Comparison of ENCODE assay signal across 1 cellular context in the genomic region with DNA sequence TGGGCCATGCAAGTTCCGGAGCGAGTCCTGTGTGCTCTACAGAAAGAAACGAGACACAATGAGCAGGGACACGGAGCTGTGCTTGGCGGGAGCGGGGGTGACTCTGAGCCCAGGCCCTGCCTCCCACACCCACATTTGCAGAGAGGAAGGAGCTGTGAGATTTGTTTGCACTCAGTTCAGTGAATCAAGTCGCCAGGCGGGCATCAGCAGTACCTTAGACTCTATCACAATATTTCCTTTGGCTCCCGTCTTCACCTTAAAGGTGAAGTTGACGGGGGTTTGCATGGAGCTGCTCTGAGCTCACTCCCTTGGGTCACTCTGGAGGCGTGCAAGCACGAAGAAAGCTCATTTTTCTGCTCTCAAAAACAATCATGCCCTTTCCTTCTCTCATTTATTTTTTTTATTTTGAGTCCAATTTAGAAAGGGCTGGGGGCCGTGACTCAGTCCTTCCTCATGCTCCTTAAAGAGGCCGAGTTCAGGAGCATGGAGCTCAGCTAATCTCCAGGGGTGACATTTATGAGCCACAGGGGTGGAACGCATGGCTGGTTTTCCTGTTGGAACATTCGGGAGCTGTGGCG.
TF ChIP-seq lines count a peak whose summit lies in the region.

No MANE protein-coding gene starts in this region.

TF ChIP-seq in HepG2, 621 proteins besides CTCF, POLR2A, EP300 and RAD21:
- TF ChIP-seq, protein P1, sequence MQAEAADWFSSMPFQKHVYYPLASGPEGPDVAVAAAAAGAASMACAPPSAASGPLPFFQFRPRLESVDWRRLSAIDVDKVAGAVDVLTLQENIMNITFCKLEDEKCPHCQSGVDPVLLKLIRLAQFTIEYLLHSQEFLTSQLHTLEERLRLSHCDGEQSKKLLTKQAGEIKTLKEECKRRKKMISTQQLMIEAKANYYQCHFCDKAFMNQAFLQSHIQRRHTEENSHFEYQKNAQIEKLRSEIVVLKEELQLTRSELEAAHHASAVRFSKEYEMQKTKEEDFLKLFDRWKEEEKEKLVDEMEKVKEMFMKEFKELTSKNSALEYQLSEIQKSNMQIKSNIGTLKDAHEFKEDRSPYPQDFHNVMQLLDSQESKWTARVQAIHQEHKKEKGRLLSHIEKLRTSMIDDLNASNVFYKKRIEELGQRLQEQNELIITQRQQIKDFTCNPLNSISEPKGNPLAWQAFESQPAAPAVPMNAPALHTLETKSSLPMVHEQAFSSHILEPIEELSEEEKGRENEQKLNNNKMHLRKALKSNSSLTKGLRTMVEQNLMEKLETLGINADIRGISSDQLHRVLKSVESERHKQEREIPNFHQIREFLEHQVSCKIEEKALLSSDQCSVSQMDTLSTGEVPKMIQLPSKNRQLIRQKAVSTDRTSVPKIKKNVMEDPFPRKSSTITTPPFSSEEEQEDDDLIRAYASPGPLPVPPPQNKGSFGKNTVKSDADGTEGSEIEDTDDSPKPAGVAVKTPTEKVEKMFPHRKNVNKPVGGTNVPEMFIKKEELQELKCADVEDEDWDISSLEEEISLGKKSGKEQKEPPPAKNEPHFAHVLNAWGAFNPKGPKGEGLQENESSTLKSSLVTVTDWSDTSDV (CRISPR knock-in tag; IDR thresholded peaks at IDR 0.05), result 0 out of 2 replicates have a peak, but pooled peaks have one; percentile 50
- TF ChIP-seq AGO2 (optimal IDR thresholded peaks at IDR 0.05; ENCODE audit: low read depth, low read length), result no peak
- TF ChIP-seq, protein P2, sequence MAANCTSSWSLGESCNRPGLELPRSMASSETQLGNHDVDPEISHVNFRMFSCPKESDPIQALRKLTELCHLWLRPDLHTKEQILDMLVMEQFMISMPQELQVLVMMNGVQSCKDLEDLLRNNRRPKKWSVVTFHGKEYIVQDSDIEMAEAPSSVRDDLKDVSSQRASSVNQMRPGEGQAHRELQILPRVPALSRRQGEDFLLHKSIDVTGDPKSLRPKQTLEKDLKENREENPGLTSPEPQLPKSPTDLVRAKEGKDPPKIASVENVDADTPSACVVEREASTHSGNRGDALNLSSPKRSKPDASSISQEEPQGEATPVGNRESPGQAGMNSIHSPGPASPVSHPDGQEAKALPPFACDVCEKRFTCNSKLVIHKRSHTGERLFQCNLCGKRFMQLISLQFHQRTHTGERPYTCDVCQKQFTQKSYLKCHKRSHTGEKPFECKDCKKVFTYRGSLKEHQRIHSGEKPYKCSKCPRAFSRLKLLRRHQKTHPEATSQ (CRISPR knock-in tag; IDR thresholded peaks at IDR 0.05; ENCODE audit: borderline replicate concordance), result no peak
- TF ChIP-seq, protein P3, sequence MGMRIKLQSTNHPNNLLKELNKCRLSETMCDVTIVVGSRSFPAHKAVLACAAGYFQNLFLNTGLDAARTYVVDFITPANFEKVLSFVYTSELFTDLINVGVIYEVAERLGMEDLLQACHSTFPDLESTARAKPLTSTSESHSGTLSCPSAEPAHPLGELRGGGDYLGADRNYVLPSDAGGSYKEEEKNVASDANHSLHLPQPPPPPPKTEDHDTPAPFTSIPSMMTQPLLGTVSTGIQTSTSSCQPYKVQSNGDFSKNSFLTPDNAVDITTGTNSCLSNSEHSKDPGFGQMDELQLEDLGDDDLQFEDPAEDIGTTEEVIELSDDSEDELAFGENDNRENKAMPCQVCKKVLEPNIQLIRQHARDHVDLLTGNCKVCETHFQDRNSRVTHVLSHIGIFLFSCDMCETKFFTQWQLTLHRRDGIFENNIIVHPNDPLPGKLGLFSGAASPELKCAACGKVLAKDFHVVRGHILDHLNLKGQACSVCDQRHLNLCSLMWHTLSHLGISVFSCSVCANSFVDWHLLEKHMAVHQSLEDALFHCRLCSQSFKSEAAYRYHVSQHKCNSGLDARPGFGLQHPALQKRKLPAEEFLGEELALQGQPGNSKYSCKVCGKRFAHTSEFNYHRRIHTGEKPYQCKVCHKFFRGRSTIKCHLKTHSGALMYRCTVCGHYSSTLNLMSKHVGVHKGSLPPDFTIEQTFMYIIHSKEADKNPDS (CRISPR knock-in tag; IDR thresholded peaks at IDR 0.05), result no peak
- TF ChIP-seq MIXL1 (CRISPR knock-in tag; IDR thresholded peaks at IDR 0.05), result no peak
